In the genomic region with DNA sequence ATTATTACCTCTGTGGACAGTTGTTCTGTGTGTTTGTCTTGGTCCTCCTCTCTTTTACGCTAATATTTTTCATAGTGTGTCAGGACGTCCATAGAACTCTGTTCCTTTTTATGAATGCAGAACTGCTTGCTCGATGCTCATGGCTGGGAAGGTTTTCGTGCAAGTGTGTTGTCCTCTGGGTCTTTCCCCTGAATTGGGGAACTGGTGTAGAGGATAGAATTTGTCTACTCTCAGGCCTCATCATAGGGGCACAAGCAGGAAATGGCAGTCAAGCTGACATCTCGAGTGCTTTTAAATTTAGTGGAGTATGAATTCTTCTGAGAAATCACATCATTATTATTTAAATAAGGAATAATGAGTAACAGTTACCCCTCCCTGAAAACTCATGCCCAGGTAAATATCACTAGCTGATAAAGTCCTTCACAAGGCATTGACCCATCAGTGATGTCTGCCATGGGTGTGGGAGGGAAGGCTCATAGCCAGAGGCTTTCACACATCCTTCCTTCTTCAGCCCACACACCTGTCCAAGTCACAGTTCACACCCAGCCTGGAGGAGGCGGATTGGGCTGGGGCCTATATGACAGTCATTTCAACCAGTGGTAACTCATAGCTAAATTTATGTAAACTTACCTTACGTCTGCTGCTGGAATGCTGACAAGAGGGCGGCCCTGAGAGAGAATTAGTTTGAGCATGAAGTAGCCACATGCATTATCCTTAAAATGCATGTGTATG, we compare ENCODE assay signal across 24 cellular contexts.
DNase-seq lines count a peak whose midpoint lies in the region; ATAC-seq and TF ChIP-seq lines count a peak whose summit lies in the region.
"Had no signal": no experiment of that assay in that cellular context is flagged by ENCODE, and none has a peak within 500 bp of the region (broad histone marks: within the 10 kb centered on the region; RNA-seq: fewer than 3 reads in every experiment).

No MANE protein-coding gene starts in this region.

- no peak for TF ChIP-seq POLR2A in body of pancreas (IDR thresholded peaks at IDR 0.05)

- no peaks in the 10 kb centered on the region for H3K9me3 Mint-ChIP-seq in activated T-helper 17 cell treated with anti-CD3 and anti-CD28 coated beads, Interleukin-2, amount 50 U/mL, for 72 hours
- H3K9me3 Mint-ChIP-seq: mesothelial cell of epicardium, nephron, type B pancreatic cell had no signal

- no peak overlapping the region for H3K27ac Mint-ChIP-seq in activated T-helper 17 cell treated with anti-CD3 and anti-CD28 coated beads, Interleukin-2, amount 50 U/mL, for 72 hours
- H3K27ac Mint-ChIP-seq: activated CD8-positive, alpha-beta memory T cell treated with anti-CD3 and anti-CD28 coated beads, Interleukin-2, amount 10 ng/mL, durations not matched to agents 7 days and 5 days; mesothelial cell of epicardium; nephron; T-helper 17 cell; type B pancreatic cell had no signal

- TF ChIP-seq CTCF in body of pancreas (IDR thresholded peaks at IDR 0.05) (no peak), foreskin keratinocyte (conservative IDR thresholded peaks at IDR 0.05) (no peak)

- H3K27ac ChIP-seq in body of pancreas (no peak overlapping the region), foreskin keratinocyte (no peak overlapping the region)
- H3K27ac ChIP-seq: esophagus muscularis mucosa, SJCRH30 had no signal

- H3K36me3 ChIP-seq in body of pancreas (replicated peaks in 1 of 2; ENCODE audit: insufficient read depth in 1 of 2, low read depth in 2 of 2) = no peaks in the 10 kb centered on the region
- H3K36me3 ChIP-seq: esophagus muscularis mucosa, SJCRH30, stomach had no signal

- H3K27me3 ChIP-seq in body of pancreas (no peaks in the 10 kb centered on the region), foreskin keratinocyte (no peaks in the 10 kb centered on the region)
- H3K27me3 ChIP-seq: esophagus muscularis mucosa, SJCRH30, stomach had no signal

- H3K9me3 ChIP-seq in body of pancreas = no peaks in the 10 kb centered on the region
- H3K9me3 ChIP-seq: esophagus muscularis mucosa, SJCRH30, stomach had no signal

- H3K4me1 ChIP-seq in body of pancreas (no peaks in the 10 kb centered on the region), foreskin keratinocyte (no peaks in the 10 kb centered on the region)
- H3K4me1 ChIP-seq: esophagus muscularis mucosa, SJCRH30, stomach had no signal

- ATAC-seq in GM18498 (IDR thresholded peaks at IDR 0.05; ENCODE audit: unreplicated experiment) = peak; percentile 45
- peak; percentile 69 for ATAC-seq in HG02852 (IDR thresholded peaks at IDR 0.05; ENCODE audit: unreplicated experiment)
- ATAC-seq in activated T-helper 17 cell treated with anti-CD3 and anti-CD28 coated beads, Interleukin-2, amount 50 U/mL, for 72 hours (replicated peaks) = peak; percentile 68
- ATAC-seq in body of pancreas = no peak
- no peak for ATAC-seq in foreskin keratinocyte
- ATAC-seq: activated CD8-positive, alpha-beta memory T cell treated with anti-CD3 and anti-CD28 coated beads, Interleukin-2, amount 10 ng/mL, durations not matched to agents 7 days and 5 days; left lobe of liver; T-helper 17 cell had no signal

- DNase-seq in CD1c-positive myeloid dendritic cell (ENCODE audit: extremely low spot score) (peak; percentile 47), body of pancreas (no peak), foreskin keratinocyte (no peak), COR-L47 (lab: John Stamatoyannopoulos, UW) (no peak)
- no peak for DNase-seq in activated effector memory CD4-positive, alpha-beta T cell treated with Interleukin-2 at 50 U/mL for 16 hours
- DNase-seq: activated CD8-positive, alpha-beta memory T cell treated with anti-CD3 and anti-CD28 coated beads, Interleukin-2, amount 10 ng/mL, durations not matched to agents 7 days and 5 days; activated gamma-delta T cell treated with Interleukin-2 at 50 U/mL for 16 hours; aorta; effector CD4-positive, alpha-beta T cell; glutamatergic neuron; NCI-H146; NCI-H2171 treated with DMSO at 0.1 percent for 48 hours; posterior cingulate gyrus; SJCRH30; stomach; T-helper 17 cell had no signal

- no peak overlapping the region for H3K4me3 Mint-ChIP-seq in activated T-helper 17 cell treated with anti-CD3 and anti-CD28 coated beads, Interleukin-2, amount 50 U/mL, for 72 hours
- H3K4me3 Mint-ChIP-seq: activated CD8-positive, alpha-beta memory T cell treated with anti-CD3 and anti-CD28 coated beads, Interleukin-2, amount 10 ng/mL, durations not matched to agents 7 days and 5 days; mesothelial cell of epicardium; nephron; T-helper 17 cell; type B pancreatic cell had no signal

- no peaks in the 10 kb centered on the region for H3K4me1 Mint-ChIP-seq in activated T-helper 17 cell treated with anti-CD3 and anti-CD28 coated beads, Interleukin-2, amount 50 U/mL, for 72 hours
- H3K4me1 Mint-ChIP-seq: activated CD8-positive, alpha-beta memory T cell treated with anti-CD3 and anti-CD28 coated beads, Interleukin-2, amount 10 ng/mL, durations not matched to agents 7 days and 5 days; mesothelial cell of epicardium; nephron had no signal

- WGBS in body of pancreas, 2 donors = 74 to 86% methylated on average over 8 of the region's 8 CpGs

- intact Hi-C loops in body of pancreas (cut with DNase I) = no loop called here

- H3K27me3 Mint-ChIP-seq in activated T-helper 17 cell treated with anti-CD3 and anti-CD28 coated beads, Interleukin-2, amount 50 U/mL, for 72 hours = no peaks in the 10 kb centered on the region
- H3K27me3 Mint-ChIP-seq: activated CD8-positive, alpha-beta memory T cell treated with anti-CD3 and anti-CD28 coated beads, Interleukin-2, amount 10 ng/mL, durations not matched to agents 7 days and 5 days; T-helper 17 cell; type B pancreatic cell had no signal

- no peak overlapping the region for H3K4me3 ChIP-seq in body of pancreas
- H3K4me3 ChIP-seq: esophagus muscularis mucosa, SJCRH30, stomach had no signal

- no peaks in the 10 kb centered on the region for H3K36me3 Mint-ChIP-seq in activated T-helper 17 cell treated with anti-CD3 and anti-CD28 coated beads, Interleukin-2, amount 50 U/mL, for 72 hours (ENCODE audit: low read depth)
- H3K36me3 Mint-ChIP-seq: mesothelial cell of epicardium, type B pancreatic cell had no signal

Comparison
In these comparisons a context has a peak if more than half of its experiments do, and no peak if none do; other contexts are left out.
1. ATAC-seq: peak in GM18498 (single experiment), HG02852 (single experiment) and activated T-helper 17 cell treated with anti-CD3 and anti-CD28 coated beads, Interleukin-2, amount 50 U/mL, for 72 hours (single experiment); none in body of pancreas (single experiment) and foreskin keratinocyte (single experiment).